In genomic region chr7:42029405-42029804, GRCh38 we compare ENCODE assay signal across 1 cellular context.
TF ChIP-seq lines count a peak whose summit lies in the region.

No MANE protein-coding gene starts in this region.

TF ChIP-seq in H1, 55 proteins besides CTCF, POLR2A, EP300 and RAD21 (continued from another document):
- TF ChIP-seq, protein P1, sequence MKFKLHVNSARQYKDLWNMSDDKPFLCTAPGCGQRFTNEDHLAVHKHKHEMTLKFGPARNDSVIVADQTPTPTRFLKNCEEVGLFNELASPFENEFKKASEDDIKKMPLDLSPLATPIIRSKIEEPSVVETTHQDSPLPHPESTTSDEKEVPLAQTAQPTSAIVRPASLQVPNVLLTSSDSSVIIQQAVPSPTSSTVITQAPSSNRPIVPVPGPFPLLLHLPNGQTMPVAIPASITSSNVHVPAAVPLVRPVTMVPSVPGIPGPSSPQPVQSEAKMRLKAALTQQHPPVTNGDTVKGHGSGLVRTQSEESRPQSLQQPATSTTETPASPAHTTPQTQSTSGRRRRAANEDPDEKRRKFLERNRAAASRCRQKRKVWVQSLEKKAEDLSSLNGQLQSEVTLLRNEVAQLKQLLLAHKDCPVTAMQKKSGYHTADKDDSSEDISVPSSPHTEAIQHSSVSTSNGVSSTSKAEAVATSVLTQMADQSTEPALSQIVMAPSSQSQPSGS (IDR thresholded peaks at IDR 0.05; ENCODE audit: low read length), result no peak
- no peak for TF ChIP-seq SIRT6 (IDR thresholded peaks at IDR 0.05; ENCODE audit: low read length)
- no peak for TF ChIP-seq KDM4A (IDR thresholded peaks at IDR 0.05; ENCODE audit: low read depth, low read length, severe bottlenecking)
- no peak for TF ChIP-seq BACH1 (IDR thresholded peaks at IDR 0.05; ENCODE audit: low read length)
- no peak for TF ChIP-seq SP4 (IDR thresholded peaks at IDR 0.05; ENCODE audit: low read length)
- no peak for TF ChIP-seq JUN (IDR thresholded peaks at IDR 0.05; ENCODE audit: low read depth, low read length)
- no peak for TF ChIP-seq RXRA (IDR thresholded peaks at IDR 0.05; ENCODE audit: insufficient read depth, low read depth, low read length)
- no peak for TF ChIP-seq CHD2 (IDR thresholded peaks at IDR 0.05; ENCODE audit: low read length)
TF ChIP-seq in H1: peak in this region for 0.
